ENCODE assay signal across 4 cellular contexts in genomic region chr1:163885510-163885909, GRCh38.
"Had no signal": no experiment of that assay in that cellular context is flagged by ENCODE, and none has a peak within 500 bp of the region (broad histone marks: within the 10 kb centered on the region; RNA-seq: fewer than 3 reads in every experiment).

No MANE protein-coding gene starts in this region.

- H3K36me3 Mint-ChIP-seq: IgD-negative memory B cell had no signal

- H3K4me3 Mint-ChIP-seq: H9, IgD-negative memory B cell had no signal

- H3K4me1 Mint-ChIP-seq: IgD-negative memory B cell had no signal

- H3K27me3 Mint-ChIP-seq: IgD-negative memory B cell had no signal

- DNase-seq: GOT3, H9, KBM-7 had no signal

- H3K27ac Mint-ChIP-seq: H9, IgD-negative memory B cell had no signal

- H3K9me3 Mint-ChIP-seq: H9, IgD-negative memory B cell had no signal
